9 cellular contexts compared by ENCODE assay signal in genomic region chr1:48552420-48552819, GRCh38.
DNase-seq lines count a peak whose midpoint lies in the region; ATAC-seq, FAIRE-seq and TF ChIP-seq lines count a peak whose summit lies in the region.
"Had no signal": no experiment of that assay in that cellular context is flagged by ENCODE, and none has a peak within 500 bp of the region (broad histone marks: within the 10 kb centered on the region; RNA-seq: fewer than 3 reads in every experiment).

No MANE protein-coding gene starts in this region.

- no peak for TF ChIP-seq CTCF in omental fat pad (IDR thresholded peaks at IDR 0.05)

- peaks cover 2% of the 10 kb centered on the region for H3K27me3 Mint-ChIP-seq in activated CD4-positive, alpha-beta T cell treated with anti-CD3 and anti-CD28 coated beads, Interleukin-2, amount 10 ng/mL, durations not matched to agents 7 days and 5 days

- intact Hi-C loops in head of caudate nucleus (cut with DNase I) = no loop called here

- DNase-seq in Ammon's horn (ENCODE audit: low spot score) = peak; percentile 44
- no peak for DNase-seq in GM12891 (ENCODE audit: insufficient read length, low spot score)
- DNase-seq in NCI-H2107 (lab: John Stamatoyannopoulos, UW) = peak; percentile 20
- DNase-seq in head of caudate nucleus = peak in 22 of 42 donors; percentile 4 to 49 (median 23)
- no peak for DNase-seq in omental fat pad (ENCODE audit: low spot score)
- DNase-seq in activated CD4-positive, alpha-beta T cell treated with anti-CD3 and anti-CD28 coated beads, Interleukin-2, amount 10 ng/mL, durations not matched to agents 7 days and 5 days = no peak
- DNase-seq in activated naive CD4-positive, alpha-beta T cell treated with anti-CD3 and anti-CD28 coated beads, Interleukin-2, amount 50 U/mL, for 16 hours = no peak

- POLR2A ChIA-PET in activated CD4-positive, alpha-beta T cell treated with anti-CD3 and anti-CD28 coated beads, Interleukin-2, amount 10 ng/mL, durations not matched to agents 7 days and 5 days (lab: Charles Lee) = no interaction called here

- TF ChIP-seq POLR2A in GM12891 (IDR thresholded peaks at IDR 0.05; ENCODE audit: low read depth, low read length) = no peak

- no peak overlapping the region for H3K27ac Mint-ChIP-seq in activated CD4-positive, alpha-beta T cell treated with anti-CD3 and anti-CD28 coated beads, Interleukin-2, amount 10 ng/mL, durations not matched to agents 7 days and 5 days

- no peaks in the 10 kb centered on the region for H3K36me3 Mint-ChIP-seq in activated CD4-positive, alpha-beta T cell treated with anti-CD3 and anti-CD28 coated beads, Interleukin-2, amount 10 ng/mL, durations not matched to agents 7 days and 5 days (ENCODE audit: low read depth)

- ATAC-seq in omental fat pad (ENCODE audit: low FRiP score) = no peak
- ATAC-seq in HG03469 (IDR thresholded peaks at IDR 0.05; ENCODE audit: unreplicated experiment) = no peak
- ATAC-seq: esophagus mucosa had no signal

- CTCF ChIA-PET in activated CD4-positive, alpha-beta T cell treated with anti-CD3 and anti-CD28 coated beads, Interleukin-2, amount 10 ng/mL, durations not matched to agents 7 days and 5 days (lab: Charles Lee) = no interaction called here

- peak; percentile 79 for FAIRE-seq in GM12891 (lab: Jason Lieb, UNC)

- no peaks in the 10 kb centered on the region for H3K4me1 Mint-ChIP-seq in activated CD4-positive, alpha-beta T cell treated with anti-CD3 and anti-CD28 coated beads, Interleukin-2, amount 10 ng/mL, durations not matched to agents 7 days and 5 days

- H3K9me3 Mint-ChIP-seq in activated CD4-positive, alpha-beta T cell treated with anti-CD3 and anti-CD28 coated beads, Interleukin-2, amount 10 ng/mL, durations not matched to agents 7 days and 5 days = no peaks in the 10 kb centered on the region

- no peak overlapping the region for H3K4me3 Mint-ChIP-seq in activated CD4-positive, alpha-beta T cell treated with anti-CD3 and anti-CD28 coated beads, Interleukin-2, amount 10 ng/mL, durations not matched to agents 7 days and 5 days

TF ChIP-seq in GM12891, 5 proteins besides CTCF, POLR2A, EP300 and RAD21:
- TF ChIP-seq TAF1 (IDR thresholded peaks at IDR 0.05; ENCODE audit: low read depth, low read length) (no peak), PAX5 (IDR thresholded peaks at IDR 0.05; ENCODE audit: insufficient read depth, low read length, severe bottlenecking) (no peak), POLR2AphosphoS5 (IDR thresholded peaks at IDR 0.05; ENCODE audit: low read depth, low read length) (no peak), SPI1 (IDR thresholded peaks at IDR 0.05; ENCODE audit: low read depth, low read length) (no peak), POU2F2 (IDR thresholded peaks at IDR 0.05; ENCODE audit: low read depth, low read length) (no peak)

Comparison
In these comparisons a context has a peak if more than half of its experiments do, and no peak if none do; other contexts are left out.
1. DNase-seq: peak in Ammon's horn (single experiment), NCI-H2107 (single experiment) and head of caudate nucleus (22 of 42); none in GM12891 (single experiment), omental fat pad (single experiment), activated CD4-positive, alpha-beta T cell treated with anti-CD3 and anti-CD28 coated beads, Interleukin-2, amount 10 ng/mL, durations not matched to agents 7 days and 5 days (single experiment) and activated naive CD4-positive, alpha-beta T cell treated with anti-CD3 and anti-CD28 coated beads, Interleukin-2, amount 50 U/mL, for 16 hours (single experiment).